Comparison of ENCODE assay signal across 10 cellular contexts in genomic region chr13:24746618-24747247, GRCh38. TPM values are rescaled to one million over a fixed set of nuclear protein-coding genes. Genes with fewer than 3 reads are reported as not detected.
A peak's percentile ranks its signal among the peaks of the same experiment; 100 is the strongest.
DNase-seq lines count a peak whose midpoint lies in the region; ATAC-seq and TF ChIP-seq lines count a peak whose summit lies in the region.
"Had no signal": no experiment of that assay in that cellular context is flagged by ENCODE, and none has a peak within 500 bp of the region (broad histone marks: within the 10 kb centered on the region; RNA-seq: fewer than 3 reads in every experiment).

No MANE protein-coding gene starts in this region.

- intact Hi-C loops in transverse colon (cut with DNase I; ENCODE audit: low total_unique reads): no loop called here

- no peak overlapping the region for H4K5ac ChIP-seq in H9 (ENCODE audit: insufficient read length, low read depth, low read length)

- no peak overlapping the region; a peak in 1 of 7 replicates for H3K27ac Mint-ChIP-seq in H9
- no peak overlapping the region for H3K27ac Mint-ChIP-seq in mesothelial cell of epicardium

- H3K36me3 Mint-ChIP-seq in H9 (ENCODE audit: insufficient read depth in 1 of 3, low read depth in 3 of 3): no peaks in the 10 kb centered on the region; a peak in 2 of 7 replicates
- no peaks in the 10 kb centered on the region for H3K36me3 Mint-ChIP-seq in mesothelial cell of epicardium

- H2AFZ ChIP-seq in H9 (ENCODE audit: low read length): no peak overlapping the region

- no peak overlapping the region for H4K91ac ChIP-seq in H9 (ENCODE audit: insufficient read length, low read depth, low read length)

- no peaks in the 10 kb centered on the region for H3K9me3 ChIP-seq in H9 (ENCODE audit: control insufficient read depth, low read depth, low read length)
- no peaks in the 10 kb centered on the region for H3K9me3 ChIP-seq in transverse colon
- H3K9me3 ChIP-seq: pancreas had no signal

- no peak for TF ChIP-seq POLR2A in transverse colon (IDR thresholded peaks at IDR 0.05)

- peak overlapping the region; percentile 56 for H3K4me2 ChIP-seq in H9 (ENCODE audit: insufficient read depth, insufficient read length, low read length)

- no peaks in the 10 kb centered on the region for H3K79me1 ChIP-seq in H9 (ENCODE audit: insufficient read depth, low read depth, low read length, poor library complexity, severe bottlenecking)

- H3K9ac ChIP-seq in H9 (ENCODE audit: extremely low read depth, insufficient read length, low read length): no peak overlapping the region

- no peak overlapping the region for H2BK120ac ChIP-seq in H9 (ENCODE audit: low read depth, low read length, poor library complexity, severe bottlenecking)

- ATAC-seq in HG03139 (IDR thresholded peaks at IDR 0.05; ENCODE audit: unreplicated experiment): no peak
- ATAC-seq: PC-3 had no signal

- H3T11ph ChIP-seq in H9 (ENCODE audit: low read length): no peak overlapping the region

- no peak overlapping the region for H3K4ac ChIP-seq in H9 (ENCODE audit: low read depth, low read length)

- H3K4me1 ChIP-seq in H9 (ENCODE audit: insufficient read depth, low read length) (no peaks in the 10 kb centered on the region), transverse colon (peaks cover 0 to 19% (median 13%) of the 10 kb centered on the region in 4 donors)
- H3K4me1 ChIP-seq: pancreas had no signal

- no peak overlapping the region for H3K18ac ChIP-seq in H9 (ENCODE audit: insufficient read length, low read depth, low read length)

- no peak overlapping the region for H4K8ac ChIP-seq in H9 (replicated peaks; ENCODE audit: insufficient read length, low read depth, low read length)

- no peak overlapping the region for H2AK5ac ChIP-seq in H9 (ENCODE audit: insufficient read length, low read length)

- H3K36me3 ChIP-seq in brain microvascular endothelial cell (replicated peaks) (no peaks in the 10 kb centered on the region), transverse colon (no peaks in the 10 kb centered on the region)
- H3K36me3 ChIP-seq: pancreas had no signal

- H3K4me3 Mint-ChIP-seq in H9 (peak overlapping the region; percentile 65 to 86), mesothelial cell of epicardium (peak overlapping the region; percentile 73)

- peaks cover 19 to 22% of the 10 kb centered on the region in 2 experiments for H3K4me1 Mint-ChIP-seq in H9
- H3K4me1 Mint-ChIP-seq in mesothelial cell of epicardium: peaks cover 19% of the 10 kb centered on the region

- no peak for TF ChIP-seq EP300 in transverse colon (IDR thresholded peaks at IDR 0.05; ENCODE audit: low read depth)

- H3K23ac ChIP-seq in H9 (ENCODE audit: insufficient read length, low read depth, low read length): no peak overlapping the region

- H2BK15ac ChIP-seq in H9 (ENCODE audit: low read depth, low read length): no peak overlapping the region

- H3K79me2 ChIP-seq in H9 (ENCODE audit: insufficient read depth, low read length): no peaks in the 10 kb centered on the region

- peaks cover 40% of the 10 kb centered on the region; the same call in 1 of the 2 replicates for H3K27me3 ChIP-seq in H9 (ENCODE audit: insufficient read depth, low read length)
- peaks cover 45% of the 10 kb centered on the region for H3K27me3 ChIP-seq in brain microvascular endothelial cell (replicated peaks)
- peaks cover 64% of the 10 kb centered on the region for H3K27me3 ChIP-seq in transverse colon

- H2BK20ac ChIP-seq in H9 (ENCODE audit: low read depth, low read length, poor library complexity, severe bottlenecking): no peak overlapping the region

- H3K27ac ChIP-seq in H9 (ENCODE audit: insufficient read length, low read depth, low read length) (no peak overlapping the region), brain microvascular endothelial cell (no peak overlapping the region), transverse colon (no peak overlapping the region)
- H3K27ac ChIP-seq: pancreas had no signal

- H3K14ac ChIP-seq in H9 (ENCODE audit: insufficient read depth, low read length): no peak overlapping the region

- peak; percentile 63 for TF ChIP-seq CTCF in H9 (conservative IDR thresholded peaks at IDR 0.05)
- TF ChIP-seq CTCF in brain microvascular endothelial cell (IDR thresholded peaks at IDR 0.05; ENCODE audit: low read depth, low read length, missing control alignments): peak; percentile 43
- TF ChIP-seq CTCF in mesothelial cell of epicardium (IDR thresholded peaks at IDR 0.05; ENCODE audit: unreplicated experiment): no peak
- TF ChIP-seq CTCF in transverse colon (IDR thresholded peaks at IDR 0.05): no peak

- peak; percentile 39 for DNase-seq in AG08396 (ENCODE audit: low spot score)
- DNase-seq in H9: peak; percentile 72
- no peak for DNase-seq in brain microvascular endothelial cell
- DNase-seq in mesothelial cell of epicardium (ENCODE audit: low spot score in 2 of 2, unreplicated experiment in 2 of 2): no peak
- no peak for DNase-seq in AG08395 (ENCODE audit: low spot score)
- no peak for DNase-seq in transverse colon
- no peak for DNase-seq in NCI-H1048 (lab: John Stamatoyannopoulos, UW)
- DNase-seq: PC-3 had no signal

- no peak overlapping the region for H3K56ac ChIP-seq in H9 (ENCODE audit: insufficient read length, low read depth, low read length)

- no peaks in the 10 kb centered on the region for H4K20me1 ChIP-seq in H9 (ENCODE audit: control insufficient read depth, insufficient read depth, insufficient read length)

- no CpG with 5 or more reads among the region's 56 CpGs for WGBS in H9 (ENCODE audit: extremely low coverage, insufficient read length, low lambda C conversion rate)
- WGBS in transverse colon (ENCODE audit: low coverage in 1 of 2), 2 donors: 2% methylated on average over 39 of the region's 56 CpGs; no CpG with 5 or more reads in 1 of the 2 donors

- H2BK12ac ChIP-seq in H9 (ENCODE audit: insufficient read length, low read depth, low read length): no peak overlapping the region

- in situ Hi-C loops in brain microvascular endothelial cell (cut with HindIII; ENCODE audit: low pct_ligation_motif_present, low sequenced_read_pairs): no loop called here
- in situ Hi-C loops in transverse colon (cut with MboI; ENCODE audit: low pct_ligation_motif_present in 1 of 4, low pct_unique_long_range_greater_than_20kb in 1 of 4, low sequenced_read_pairs in 3 of 4): no loop called here

- peaks cover 22% of the 10 kb centered on the region for H3K23me2 ChIP-seq in H9 (ENCODE audit: insufficient read length, low read depth, low read length, poor library complexity, severe bottlenecking)

- H3K9me3 Mint-ChIP-seq in H9 (no peaks in the 10 kb centered on the region), mesothelial cell of epicardium (no peaks in the 10 kb centered on the region)

- peak overlapping the region; percentile 37 for H3K4me3 ChIP-seq in brain microvascular endothelial cell (ENCODE audit: low read depth, low read length)
- H3K4me3 ChIP-seq in transverse colon: peak overlapping the region in 2 of 4 donors; percentile 23 to 45

- H2BK5ac ChIP-seq in H9 (ENCODE audit: insufficient read length, low read length): no peak overlapping the region

- peaks cover 85% of the 10 kb centered on the region for H3K27me3 Mint-ChIP-seq in H9 (ENCODE audit: low read depth)
- peaks cover 83% of the 10 kb centered on the region for H3K27me3 Mint-ChIP-seq in mesothelial cell of epicardium (ENCODE audit: low read depth)

RNA-seq across cellular contexts. Expression of gene RNF17, which starts 17.2 kb away (rescaled TPM):
- total RNA-seq in H9 (2021): not detected in 2 replicates
- total RNA-seq in mesothelial cell of epicardium: not detected in 3 replicates
- total RNA-seq in transverse colon: not detected
- total RNA-seq: pancreas, PC-3 had no signal

Comparison
In these comparisons a context has a peak if more than half of its experiments do, and no peak if none do; other contexts are left out.
1. DNase-seq: peak in AG08396 (single experiment) and H9 (single experiment); none in brain microvascular endothelial cell (single experiment), mesothelial cell of epicardium (0 of 2), AG08395 (single experiment), transverse colon (single experiment) and NCI-H1048 (single experiment).
2. CTCF ChIP-seq: peak in H9 (single experiment) and brain microvascular endothelial cell (single experiment); none in mesothelial cell of epicardium (single experiment) and transverse colon (0 of 5).